Comparison of ENCODE assay signal across 1 cellular context in the genomic region with DNA sequence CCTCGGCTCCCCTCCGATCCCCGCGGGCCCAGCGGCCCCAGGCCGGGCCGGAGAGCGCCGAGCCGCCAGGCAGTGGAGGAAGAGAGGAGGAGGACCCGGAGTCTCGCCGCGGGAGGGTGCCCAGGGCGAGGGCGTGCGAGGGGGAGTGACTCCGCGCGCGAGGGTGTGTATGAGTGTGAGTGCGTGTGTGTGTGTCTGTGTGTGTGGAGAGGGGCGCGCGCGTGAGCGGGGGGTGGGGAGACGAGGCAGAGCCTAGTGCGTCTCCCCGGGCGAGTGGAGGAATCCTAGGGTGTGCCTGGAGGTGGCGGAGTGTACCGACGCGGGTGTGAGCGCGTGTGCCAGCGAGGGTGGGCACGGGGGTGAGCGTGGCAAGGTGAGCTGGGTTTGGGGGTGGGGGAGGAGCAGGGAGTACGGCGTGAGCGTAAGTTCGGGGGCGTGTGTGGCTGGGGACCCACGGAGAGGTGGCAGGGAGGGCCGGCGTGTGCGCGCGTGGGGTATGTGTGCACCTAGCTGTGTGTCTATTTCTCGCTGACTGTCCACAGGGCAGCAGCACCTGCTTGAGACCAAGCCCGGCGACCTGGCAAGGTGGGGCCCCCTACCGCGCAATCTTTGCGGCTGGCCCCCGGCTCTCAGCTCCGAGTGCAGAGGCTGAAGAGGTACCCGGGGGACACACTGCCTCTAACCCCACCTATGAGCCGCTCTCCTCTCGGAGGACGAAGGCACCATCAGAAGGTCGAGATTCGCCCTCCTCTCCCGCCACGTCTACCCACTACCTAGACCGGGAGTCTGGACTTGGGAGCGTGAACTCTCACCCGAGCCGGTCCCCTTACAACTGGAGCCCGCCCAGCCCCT.
A peak's percentile ranks its signal among the peaks of the same experiment; 100 is the strongest.
TF ChIP-seq lines count a peak whose summit lies in the region.

No MANE protein-coding gene starts in this region.

TF ChIP-seq in HEK293, 187 proteins besides CTCF, POLR2A, EP300 and RAD21 (continued from another document and continues in another):
- TF ChIP-seq, protein P1, sequence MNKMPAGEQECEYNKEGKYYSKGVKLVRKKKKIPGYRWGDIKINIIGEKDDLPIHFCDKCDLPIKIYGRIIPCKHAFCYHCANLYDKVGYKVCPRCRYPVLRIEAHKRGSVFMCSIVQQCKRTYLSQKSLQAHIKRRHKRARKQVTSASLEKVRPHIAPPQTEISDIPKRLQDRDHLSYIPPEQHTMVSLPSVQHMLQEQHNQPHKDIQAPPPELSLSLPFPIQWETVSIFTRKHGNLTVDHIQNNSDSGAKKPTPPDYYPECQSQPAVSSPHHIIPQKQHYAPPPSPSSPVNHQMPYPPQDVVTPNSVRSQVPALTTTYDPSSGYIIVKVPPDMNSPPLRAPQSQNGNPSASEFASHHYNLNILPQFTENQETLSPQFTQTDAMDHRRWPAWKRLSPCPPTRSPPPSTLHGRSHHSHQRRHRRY (tag by site-specific recombination; IDR thresholded peaks at IDR 0.05): peak; percentile 62; the same call in 1 of the 2 replicates
- TF ChIP-seq KLF1 (tag by site-specific recombination; IDR thresholded peaks at IDR 0.05) (peak; percentile 95), ZFP3 (tag by site-specific recombination; IDR thresholded peaks at IDR 0.05; ENCODE audit: low read depth) (no peak), ZNF169 (tag by site-specific recombination; IDR thresholded peaks at IDR 0.05) (no peak), KLF10 (tag by site-specific recombination; IDR thresholded peaks at IDR 0.05) (0 out of 2 replicates have a peak, but pooled peaks have one; percentile 15), AEBP2 (tag by site-specific recombination; IDR thresholded peaks at IDR 0.05; ENCODE audit: borderline replicate concordance) (no peak), ZBTB10 (tag by site-specific recombination; IDR thresholded peaks at IDR 0.05) (peak; percentile 95), ZNF366 (tag by site-specific recombination; conservative IDR thresholded peaks at IDR 0.05) (peak; percentile 53; the same call in 1 of the 2 replicates), ZNF544 (tag by site-specific recombination; IDR thresholded peaks at IDR 0.05) (no peak), ZBTB48 (tag by site-specific recombination; IDR thresholded peaks at IDR 0.05) (peak; percentile 91), ZNF202 (tag by site-specific recombination; IDR thresholded peaks at IDR 0.05; ENCODE audit: borderline replicate concordance) (0 out of 2 replicates have a peak, but pooled peaks have one; percentile 12), ZIC2 (tag by site-specific recombination; IDR thresholded peaks at IDR 0.05) (peak; percentile 91), ZSCAN16 (tag by site-specific recombination; IDR thresholded peaks at IDR 0.05) (0 out of 2 replicates have a peak, but pooled peaks have one; percentile 12), ZBTB20 (tag by site-specific recombination; IDR thresholded peaks at IDR 0.05) (peak; percentile 92), ZBTB6 (tag by site-specific recombination; IDR thresholded peaks at IDR 0.05) (no peak), HIC1 (tag by site-specific recombination; IDR thresholded peaks at IDR 0.05) (peak; percentile 98), SP7 (tag by site-specific recombination; IDR thresholded peaks at IDR 0.05) (peak; percentile 73), ZNF133 (tag by site-specific recombination; IDR thresholded peaks at IDR 0.05) (0 out of 2 replicates have a peak, but pooled peaks have one; percentile 31), ZNF660 (tag by site-specific recombination; IDR thresholded peaks at IDR 0.05) (no peak), PRDM10 (tag by site-specific recombination; IDR thresholded peaks at IDR 0.05) (peak; percentile 94), ZNF18 (tag by site-specific recombination; IDR thresholded peaks at IDR 0.05) (peak; percentile 90), ZNF423 (tag by site-specific recombination; IDR thresholded peaks at IDR 0.05) (0 out of 2 replicates have a peak, but pooled peaks have one; percentile 44), ZNF266 (tag by site-specific recombination; IDR thresholded peaks at IDR 0.05; ENCODE audit: low read depth) (peak; percentile 33; the same call in 1 of the 2 replicates), ZBTB1 (tag by site-specific recombination; IDR thresholded peaks at IDR 0.05) (no peak), ZNF768 (tag by site-specific recombination; IDR thresholded peaks at IDR 0.05) (no peak), ZNF549 (tag by site-specific recombination; IDR thresholded peaks at IDR 0.05) (no peak), ZNF157 (tag by site-specific recombination; IDR thresholded peaks at IDR 0.05) (0 out of 2 replicates have a peak, but pooled peaks have one; percentile 25), ZNF76 (tag by site-specific recombination; IDR thresholded peaks at IDR 0.05; ENCODE audit: borderline replicate concordance, low read depth) (peak; percentile 73)
- TF ChIP-seq, protein P2, sequence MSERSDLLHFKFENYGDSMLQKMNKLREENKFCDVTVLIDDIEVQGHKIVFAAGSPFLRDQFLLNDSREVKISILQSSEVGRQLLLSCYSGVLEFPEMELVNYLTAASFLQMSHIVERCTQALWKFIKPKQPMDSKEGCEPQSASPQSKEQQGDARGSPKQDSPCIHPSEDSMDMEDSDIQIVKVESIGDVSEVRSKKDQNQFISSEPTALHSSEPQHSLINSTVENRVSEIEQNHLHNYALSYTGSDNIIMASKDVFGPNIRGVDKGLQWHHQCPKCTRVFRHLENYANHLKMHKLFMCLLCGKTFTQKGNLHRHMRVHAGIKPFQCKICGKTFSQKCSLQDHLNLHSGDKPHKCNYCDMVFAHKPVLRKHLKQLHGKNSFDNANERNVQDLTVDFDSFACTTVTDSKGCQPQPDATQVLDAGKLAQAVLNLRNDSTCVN (tag by site-specific recombination; optimal IDR thresholded peaks at IDR 0.05): peak; percentile 98
- TF ChIP-seq, protein P3, sequence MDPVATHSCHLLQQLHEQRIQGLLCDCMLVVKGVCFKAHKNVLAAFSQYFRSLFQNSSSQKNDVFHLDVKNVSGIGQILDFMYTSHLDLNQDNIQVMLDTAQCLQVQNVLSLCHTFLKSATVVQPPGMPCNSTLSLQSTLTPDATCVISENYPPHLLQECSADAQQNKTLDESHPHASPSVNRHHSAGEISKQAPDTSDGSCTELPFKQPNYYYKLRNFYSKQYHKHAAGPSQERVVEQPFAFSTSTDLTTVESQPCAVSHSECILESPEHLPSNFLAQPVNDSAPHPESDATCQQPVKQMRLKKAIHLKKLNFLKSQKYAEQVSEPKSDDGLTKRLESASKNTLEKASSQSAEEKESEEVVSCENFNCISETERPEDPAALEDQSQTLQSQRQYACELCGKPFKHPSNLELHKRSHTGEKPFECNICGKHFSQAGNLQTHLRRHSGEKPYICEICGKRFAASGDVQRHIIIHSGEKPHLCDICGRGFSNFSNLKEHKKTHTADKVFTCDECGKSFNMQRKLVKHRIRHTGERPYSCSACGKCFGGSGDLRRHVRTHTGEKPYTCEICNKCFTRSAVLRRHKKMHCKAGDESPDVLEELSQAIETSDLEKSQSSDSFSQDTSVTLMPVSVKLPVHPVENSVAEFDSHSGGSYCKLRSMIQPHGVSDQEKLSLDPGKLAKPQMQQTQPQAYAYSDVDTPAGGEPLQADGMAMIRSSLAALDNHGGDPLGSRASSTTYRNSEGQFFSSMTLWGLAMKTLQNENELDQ (tag by site-specific recombination; IDR thresholded peaks at IDR 0.05; ENCODE audit: low read depth): no peak
- TF ChIP-seq, protein P4, sequence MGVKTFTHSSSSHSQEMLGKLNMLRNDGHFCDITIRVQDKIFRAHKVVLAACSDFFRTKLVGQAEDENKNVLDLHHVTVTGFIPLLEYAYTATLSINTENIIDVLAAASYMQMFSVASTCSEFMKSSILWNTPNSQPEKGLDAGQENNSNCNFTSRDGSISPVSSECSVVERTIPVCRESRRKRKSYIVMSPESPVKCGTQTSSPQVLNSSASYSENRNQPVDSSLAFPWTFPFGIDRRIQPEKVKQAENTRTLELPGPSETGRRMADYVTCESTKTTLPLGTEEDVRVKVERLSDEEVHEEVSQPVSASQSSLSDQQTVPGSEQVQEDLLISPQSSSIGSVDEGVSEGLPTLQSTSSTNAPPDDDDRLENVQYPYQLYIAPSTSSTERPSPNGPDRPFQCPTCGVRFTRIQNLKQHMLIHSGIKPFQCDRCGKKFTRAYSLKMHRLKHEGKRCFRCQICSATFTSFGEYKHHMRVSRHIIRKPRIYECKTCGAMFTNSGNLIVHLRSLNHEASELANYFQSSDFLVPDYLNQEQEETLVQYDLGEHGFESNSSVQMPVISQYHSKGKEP (tag by site-specific recombination; IDR thresholded peaks at IDR 0.05): no peak
